Comparison of ENCODE assay signal across 8 cellular contexts in the genomic region with DNA sequence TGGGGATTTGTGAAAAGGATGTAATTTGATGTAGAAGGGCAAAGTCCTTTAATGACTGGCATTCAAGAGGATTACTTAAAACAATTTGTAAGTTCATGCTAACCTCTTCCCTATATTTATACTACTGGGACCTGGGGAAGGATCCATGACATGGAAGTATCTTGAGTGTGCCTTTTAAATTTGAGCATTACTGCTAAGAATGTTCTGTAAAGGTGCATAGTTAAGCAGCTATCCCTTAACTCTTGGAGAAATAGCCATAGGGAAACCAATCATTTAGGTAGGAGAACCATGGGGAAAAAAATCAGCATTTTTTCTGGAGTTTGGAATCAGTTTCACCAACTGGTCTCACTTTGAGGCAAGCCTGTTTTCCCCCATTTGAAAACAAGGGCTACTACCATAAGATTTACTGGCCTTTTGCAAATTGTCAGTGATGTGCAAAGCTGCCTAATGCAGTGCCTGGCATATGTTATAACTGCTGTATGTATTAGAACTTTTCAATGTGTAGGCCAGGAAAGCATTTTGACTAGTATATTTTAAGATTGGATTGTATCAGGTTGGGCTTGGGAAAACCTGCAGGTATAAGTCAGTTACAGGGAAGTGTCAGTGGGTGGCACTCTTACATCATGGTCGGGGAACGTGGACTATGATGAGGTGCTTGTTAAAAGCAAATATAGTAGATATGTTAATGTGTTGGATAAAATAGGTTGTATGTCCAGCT.
DNase-seq lines count a peak whose midpoint lies in the region; ATAC-seq, FAIRE-seq and TF ChIP-seq lines count a peak whose summit lies in the region.

No MANE protein-coding gene starts in this region.

- FAIRE-seq in pancreas (lab: Jason Lieb, UNC): peak; percentile 9

- peak overlapping the region; percentile 1 for H3K4me3 ChIP-seq in fibroblast of villous mesenchyme (ENCODE audit: low read depth, low read length)
- peak overlapping the region in 3 of 4 donors; percentile 77 to 97 (median 80) for H3K4me3 ChIP-seq in pancreas

- TF ChIP-seq CTCF in fibroblast of villous mesenchyme (IDR thresholded peaks at IDR 0.05; ENCODE audit: insufficient read depth, low read depth, low read length): peak; percentile 56
- peak; percentile 19 to 45 (median 28) for TF ChIP-seq CTCF in pancreas (IDR thresholded peaks at IDR 0.05)

- 0 to 1% methylated on average over 2 of the region's 2 CpGs for WGBS in pancreas, 2 donors

- peaks cover 21 to 36% (median 27%) of the 10 kb centered on the region in 3 donors for H3K4me1 ChIP-seq in pancreas

- no peaks in the 10 kb centered on the region for H3K27me3 ChIP-seq in pancreas

- DNase-seq in COR-L47 (lab: John Stamatoyannopoulos, UW) (peak; percentile 67), NCI-H526 (lab: John Stamatoyannopoulos, UW) (peak; percentile 66 to 74), activated T-cell treated with anti-CD3 and anti-CD28 coated beads for 48 hours (ENCODE audit: low read depth) (peak; percentile 13), fibroblast of villous mesenchyme (ENCODE audit: low read depth) (peak; percentile 77), pancreas (peak in 4 of 6 donors; percentile 40 to 73 (median 66)), 8988T (no peak)

- peak; percentile 28 for ATAC-seq in GM18909 (IDR thresholded peaks at IDR 0.05; ENCODE audit: poor library complexity, unreplicated experiment)
- peak; percentile 17 for ATAC-seq in HG03442 (IDR thresholded peaks at IDR 0.05; ENCODE audit: unreplicated experiment)
- ATAC-seq in pancreas: peak; percentile 51 to 74 (median 68)

- intact Hi-C loops in pancreas (cut with DNase I): loop anchor here in 2 of 3 donors (10.0 kb wide), 1 partner anchor 64 kb away; no protein-coding TSS in a partner anchor

- H3K27ac ChIP-seq in pancreas: peak overlapping the region; percentile 8 to 44 (median 38)

- H3K9me3 ChIP-seq in pancreas: no peaks in the 10 kb centered on the region

- H3K36me3 ChIP-seq in pancreas: peaks cover 0 to 4% (median 0%) of the 10 kb centered on the region in 3 donors

Comparison
In these comparisons a context has a peak if more than half of its experiments do, and no peak if none do; other contexts are left out.
1. ATAC-seq: peak in every context shown above with its lines; median percentile 68 in pancreas; 28 in GM18909; 17 in HG03442.